1 cellular context compared by ENCODE assay signal in the genomic region with DNA sequence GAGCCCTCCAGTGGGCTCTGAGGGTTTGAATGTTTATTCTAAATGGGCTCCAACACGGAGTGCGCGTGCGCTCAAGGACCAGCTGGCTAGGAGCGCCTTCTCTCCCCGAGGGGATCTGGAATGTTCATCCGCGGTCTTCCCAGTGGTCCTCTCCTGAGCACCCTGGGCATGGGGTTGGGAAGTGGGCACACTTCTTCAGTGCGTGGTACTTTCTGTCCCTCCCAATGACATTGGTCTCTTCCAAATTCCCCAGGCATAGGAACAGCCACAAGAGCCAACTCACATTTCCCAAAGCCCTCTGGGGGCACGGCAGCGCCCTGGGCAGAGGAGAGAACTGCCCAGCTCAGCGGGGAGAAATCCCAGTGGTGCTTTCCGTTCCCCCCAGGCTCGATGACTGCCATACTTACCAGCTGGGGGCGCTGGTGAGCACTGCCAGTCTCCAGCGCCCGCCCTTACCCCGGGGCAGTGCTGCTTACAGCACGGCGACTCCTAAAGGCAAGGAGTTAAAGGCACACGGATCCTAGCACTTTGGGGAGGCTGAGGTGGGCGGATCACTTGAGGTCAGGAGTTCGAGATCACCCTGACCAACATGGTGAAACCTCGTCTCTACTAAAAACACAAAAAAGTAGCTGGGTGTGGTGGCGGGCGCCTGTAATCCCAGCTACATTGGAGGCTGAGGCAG.
A peak's percentile ranks its signal among the peaks of the same experiment; 100 is the strongest.
TF ChIP-seq lines count a peak whose summit lies in the region.

No MANE protein-coding gene starts in this region.

TF ChIP-seq in HepG2, 621 proteins besides CTCF, POLR2A, EP300 and RAD21 (continues in another document):
- TF ChIP-seq ZNF329 (CRISPR knock-in tag; IDR thresholded peaks at IDR 0.05; ENCODE audit: low read depth) = no peak
- TF ChIP-seq, protein P1, sequence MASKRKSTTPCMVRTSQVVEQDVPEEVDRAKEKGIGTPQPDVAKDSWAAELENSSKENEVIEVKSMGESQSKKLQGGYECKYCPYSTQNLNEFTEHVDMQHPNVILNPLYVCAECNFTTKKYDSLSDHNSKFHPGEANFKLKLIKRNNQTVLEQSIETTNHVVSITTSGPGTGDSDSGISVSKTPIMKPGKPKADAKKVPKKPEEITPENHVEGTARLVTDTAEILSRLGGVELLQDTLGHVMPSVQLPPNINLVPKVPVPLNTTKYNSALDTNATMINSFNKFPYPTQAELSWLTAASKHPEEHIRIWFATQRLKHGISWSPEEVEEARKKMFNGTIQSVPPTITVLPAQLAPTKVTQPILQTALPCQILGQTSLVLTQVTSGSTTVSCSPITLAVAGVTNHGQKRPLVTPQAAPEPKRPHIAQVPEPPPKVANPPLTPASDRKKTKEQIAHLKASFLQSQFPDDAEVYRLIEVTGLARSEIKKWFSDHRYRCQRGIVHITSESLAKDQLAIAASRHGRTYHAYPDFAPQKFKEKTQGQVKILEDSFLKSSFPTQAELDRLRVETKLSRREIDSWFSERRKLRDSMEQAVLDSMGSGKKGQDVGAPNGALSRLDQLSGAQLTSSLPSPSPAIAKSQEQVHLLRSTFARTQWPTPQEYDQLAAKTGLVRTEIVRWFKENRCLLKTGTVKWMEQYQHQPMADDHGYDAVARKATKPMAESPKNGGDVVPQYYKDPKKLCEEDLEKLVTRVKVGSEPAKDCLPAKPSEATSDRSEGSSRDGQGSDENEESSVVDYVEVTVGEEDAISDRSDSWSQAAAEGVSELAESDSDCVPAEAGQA (IDR thresholded peaks at IDR 0.05; ENCODE audit: low read depth) = no peak
- TF ChIP-seq, protein P1 (CRISPR knock-in tag; IDR thresholded peaks at IDR 0.05; ENCODE audit: borderline replicate concordance) = no peak
- peak; percentile 17; the same call in 1 of the 2 replicates for TF ChIP-seq TFAP4 (IDR thresholded peaks at IDR 0.05; ENCODE audit: borderline replicate concordance, low read depth)
- TF ChIP-seq MAZ (IDR thresholded peaks at IDR 0.05; ENCODE audit: borderline replicate concordance, low read depth, low read length) = no peak
- 0 out of 2 replicates have a peak, but pooled peaks have one; percentile 21 for TF ChIP-seq MAZ (CRISPR knock-in tag; IDR thresholded peaks at IDR 0.05; ENCODE audit: low read depth)
- TF ChIP-seq NFKB2 (CRISPR knock-in tag; IDR thresholded peaks at IDR 0.05; ENCODE audit: borderline replicate concordance) = peak; percentile 50; the same call in 1 of the 2 replicates
- TF ChIP-seq ZNF770 (CRISPR knock-in tag; IDR thresholded peaks at IDR 0.05) = peak; percentile 8; the same call in 1 of the 2 replicates
- no peak for TF ChIP-seq RBM39 (IDR thresholded peaks at IDR 0.05; ENCODE audit: low read depth, low read length, poor library complexity, severe bottlenecking)
- TF ChIP-seq PRDM10 (CRISPR knock-in tag; IDR thresholded peaks at IDR 0.05; ENCODE audit: low read depth) = peak; percentile 29; the same call in 1 of the 2 replicates
- peak; percentile 61; the same call in 1 of the 2 replicates for TF ChIP-seq ZNF263 (CRISPR knock-in tag; IDR thresholded peaks at IDR 0.05)
- 0 out of 2 replicates have a peak, but pooled peaks have one; percentile 35 for TF ChIP-seq ZNF337 (CRISPR knock-in tag; IDR thresholded peaks at IDR 0.05; ENCODE audit: borderline replicate concordance, low read depth)
- 0 out of 2 replicates have a peak, but pooled peaks have one; percentile 36 for TF ChIP-seq PHF21A (CRISPR knock-in tag; IDR thresholded peaks at IDR 0.05)
- TF ChIP-seq, protein P2, sequence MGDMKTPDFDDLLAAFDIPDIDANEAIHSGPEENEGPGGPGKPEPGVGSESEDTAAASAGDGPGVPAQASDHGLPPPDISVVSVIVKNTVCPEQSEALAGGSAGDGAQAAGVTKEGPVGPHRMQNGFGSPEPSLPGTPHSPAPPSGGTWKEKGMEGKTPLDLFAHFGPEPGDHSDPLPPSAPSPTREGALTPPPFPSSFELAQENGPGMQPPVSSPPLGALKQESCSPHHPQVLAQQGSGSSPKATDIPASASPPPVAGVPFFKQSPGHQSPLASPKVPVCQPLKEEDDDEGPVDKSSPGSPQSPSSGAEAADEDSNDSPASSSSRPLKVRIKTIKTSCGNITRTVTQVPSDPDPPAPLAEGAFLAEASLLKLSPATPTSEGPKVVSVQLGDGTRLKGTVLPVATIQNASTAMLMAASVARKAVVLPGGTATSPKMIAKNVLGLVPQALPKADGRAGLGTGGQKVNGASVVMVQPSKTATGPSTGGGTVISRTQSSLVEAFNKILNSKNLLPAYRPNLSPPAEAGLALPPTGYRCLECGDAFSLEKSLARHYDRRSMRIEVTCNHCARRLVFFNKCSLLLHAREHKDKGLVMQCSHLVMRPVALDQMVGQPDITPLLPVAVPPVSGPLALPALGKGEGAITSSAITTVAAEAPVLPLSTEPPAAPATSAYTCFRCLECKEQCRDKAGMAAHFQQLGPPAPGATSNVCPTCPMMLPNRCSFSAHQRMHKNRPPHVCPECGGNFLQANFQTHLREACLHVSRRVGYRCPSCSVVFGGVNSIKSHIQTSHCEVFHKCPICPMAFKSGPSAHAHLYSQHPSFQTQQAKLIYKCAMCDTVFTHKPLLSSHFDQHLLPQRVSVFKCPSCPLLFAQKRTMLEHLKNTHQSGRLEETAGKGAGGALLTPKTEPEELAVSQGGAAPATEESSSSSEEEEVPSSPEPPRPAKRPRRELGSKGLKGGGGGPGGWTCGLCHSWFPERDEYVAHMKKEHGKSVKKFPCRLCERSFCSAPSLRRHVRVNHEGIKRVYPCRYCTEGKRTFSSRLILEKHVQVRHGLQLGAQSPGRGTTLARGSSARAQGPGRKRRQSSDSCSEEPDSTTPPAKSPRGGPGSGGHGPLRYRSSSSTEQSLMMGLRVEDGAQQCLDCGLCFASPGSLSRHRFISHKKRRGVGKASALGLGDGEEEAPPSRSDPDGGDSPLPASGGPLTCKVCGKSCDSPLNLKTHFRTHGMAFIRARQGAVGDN (CRISPR knock-in tag; IDR thresholded peaks at IDR 0.05) = peak; percentile 39; the same call in 1 of the 2 replicates
- peak; percentile 17; the same call in 1 of the 2 replicates for TF ChIP-seq ZNF768 (CRISPR knock-in tag; IDR thresholded peaks at IDR 0.05)
- TF ChIP-seq ZFP91 (CRISPR knock-in tag; IDR thresholded peaks at IDR 0.05; ENCODE audit: borderline replicate concordance) = peak; percentile 66; the same call in 1 of the 2 replicates
- TF ChIP-seq REPIN1 (CRISPR knock-in tag; IDR thresholded peaks at IDR 0.05; ENCODE audit: borderline replicate concordance, low read depth) = 0 out of 2 replicates have a peak, but pooled peaks have one; percentile 8
- TF ChIP-seq ZFP82 (CRISPR knock-in tag; IDR thresholded peaks at IDR 0.05; ENCODE audit: borderline replicate concordance) = no peak
- peak; percentile 97 for TF ChIP-seq HINFP (CRISPR knock-in tag; IDR thresholded peaks at IDR 0.05; ENCODE audit: low read depth)
- peak; percentile 86 for TF ChIP-seq PATZ1 (CRISPR knock-in tag; IDR thresholded peaks at IDR 0.05)
- peak; percentile 39 for TF ChIP-seq XRCC5 (optimal IDR thresholded peaks at IDR 0.05; ENCODE audit: low read length)
- TF ChIP-seq KLF16 (CRISPR knock-in tag; IDR thresholded peaks at IDR 0.05) = no peak
- no peak for TF ChIP-seq SP1 (IDR thresholded peaks at IDR 0.05)
- peak; percentile 30; the same call in 1 of the 2 replicates for TF ChIP-seq SP1 (CRISPR knock-in tag; IDR thresholded peaks at IDR 0.05)
